1 cellular context compared by ENCODE assay signal in genomic region chr4:9152182-9153007, GRCh38.
TF ChIP-seq lines count a peak whose summit lies in the region.

No MANE protein-coding gene starts in this region.

TF ChIP-seq in K562, 482 proteins besides CTCF, POLR2A, EP300 and RAD21 (continued from another document):
- TF ChIP-seq VEZF1 (CRISPR knock-in tag; IDR thresholded peaks at IDR 0.05) (peak; percentile 88), ZFX (CRISPR knock-in tag; IDR thresholded peaks at IDR 0.05) (peak; percentile 71), CTBP1 (IDR thresholded peaks at IDR 0.05; ENCODE audit: borderline replicate concordance) (0 out of 2 replicates have a peak, but pooled peaks have one; percentile 13), RBFOX2 (IDR thresholded peaks at IDR 0.05; ENCODE audit: low read depth, low read length) (peak; percentile 21; the same call in 1 of the 2 replicates)
- TF ChIP-seq, protein P1, sequence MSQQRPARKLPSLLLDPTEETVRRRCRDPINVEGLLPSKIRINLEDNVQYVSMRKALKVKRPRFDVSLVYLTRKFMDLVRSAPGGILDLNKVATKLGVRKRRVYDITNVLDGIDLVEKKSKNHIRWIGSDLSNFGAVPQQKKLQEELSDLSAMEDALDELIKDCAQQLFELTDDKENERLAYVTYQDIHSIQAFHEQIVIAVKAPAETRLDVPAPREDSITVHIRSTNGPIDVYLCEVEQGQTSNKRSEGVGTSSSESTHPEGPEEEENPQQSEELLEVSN (IDR thresholded peaks at IDR 0.05; ENCODE audit: borderline replicate concordance in 1 of 2, extremely low read depth in 1 of 2, insufficient read depth in 1 of 2, insufficient read length in 1 of 2, low read depth in 1 of 2, low read length in 1 of 2, poor library complexity in 1 of 2, severe bottlenecking in 1 of 2): peak in 1 of 2 experiments; percentile 16
- TF ChIP-seq, protein P2, sequence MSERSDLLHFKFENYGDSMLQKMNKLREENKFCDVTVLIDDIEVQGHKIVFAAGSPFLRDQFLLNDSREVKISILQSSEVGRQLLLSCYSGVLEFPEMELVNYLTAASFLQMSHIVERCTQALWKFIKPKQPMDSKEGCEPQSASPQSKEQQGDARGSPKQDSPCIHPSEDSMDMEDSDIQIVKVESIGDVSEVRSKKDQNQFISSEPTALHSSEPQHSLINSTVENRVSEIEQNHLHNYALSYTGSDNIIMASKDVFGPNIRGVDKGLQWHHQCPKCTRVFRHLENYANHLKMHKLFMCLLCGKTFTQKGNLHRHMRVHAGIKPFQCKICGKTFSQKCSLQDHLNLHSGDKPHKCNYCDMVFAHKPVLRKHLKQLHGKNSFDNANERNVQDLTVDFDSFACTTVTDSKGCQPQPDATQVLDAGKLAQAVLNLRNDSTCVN (CRISPR knock-in tag; IDR thresholded peaks at IDR 0.05): 0 out of 2 replicates have a peak, but pooled peaks have one; percentile 18
